Comparison of ENCODE assay signal across 23 cellular contexts in the genomic region with DNA sequence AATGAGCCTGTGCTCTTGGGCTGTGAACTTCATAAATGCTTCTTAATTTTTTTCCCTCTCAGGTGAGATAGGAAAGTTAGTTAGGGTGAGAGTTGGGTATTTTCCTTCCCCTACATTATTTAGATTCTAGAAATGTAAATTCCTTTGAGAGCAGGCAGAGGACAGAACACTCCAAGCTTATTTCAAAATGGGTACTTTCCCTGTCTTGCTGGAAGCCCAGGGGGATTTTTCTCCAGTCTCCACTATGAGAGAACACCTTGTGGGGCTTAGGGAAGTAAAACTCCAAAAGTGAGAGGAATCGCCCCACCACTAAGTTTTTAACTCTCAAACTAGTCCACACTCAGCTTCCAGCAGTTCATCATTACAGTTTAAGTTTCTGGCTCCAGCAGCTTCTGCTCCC.
A peak's percentile ranks its signal among the peaks of the same experiment; 100 is the strongest.
DNase-seq lines count a peak whose midpoint lies in the region; ATAC-seq and TF ChIP-seq lines count a peak whose summit lies in the region.
"Had no signal": no experiment of that assay in that cellular context is flagged by ENCODE, and none has a peak within 500 bp of the region (broad histone marks: within the 10 kb centered on the region; RNA-seq: fewer than 3 reads in every experiment).

No MANE protein-coding gene starts in this region.

- no peak for TF ChIP-seq CTCF in GM10266 (IDR thresholded peaks at IDR 0.05; ENCODE audit: control insufficient read depth, insufficient read depth, low read depth, missing control alignments)
- no peak for TF ChIP-seq CTCF in left lung (IDR thresholded peaks at IDR 0.05)

- intact Hi-C loops in left lung (cut with DNase I) (no loop called here), left colon (cut with DNase I, micrococcal nuclease) (loop anchor here in 1 of 2 donors (10.0 kb wide), 1 partner anchor 506 kb away; the partner anchor contains the start of gene GATA6)

- no peaks in the 10 kb centered on the region for H3K27me3 ChIP-seq in left lung
- H3K27me3 ChIP-seq: heart left ventricle had no signal

- DNase-seq in GM10266 (ENCODE audit: extremely low spot score) (peak; percentile 11), left lung (no peak), CD1c-positive myeloid dendritic cell (ENCODE audit: extremely low spot score) (no peak), left colon (no peak)
- no peak for DNase-seq in activated CD4-positive, alpha-beta T cell treated with anti-CD3 and anti-CD28 coated beads for 48 hours
- DNase-seq: activated CD4-positive, alpha-beta memory T cell treated with anti-CD3 and anti-CD28 coated beads for 36 hours; activated T-cell treated with anti-CD3 and anti-CD28 coated beads, Interleukin-2, amount 50 U/mL, for 72 hours; caudate nucleus; CD4-positive, CD25-positive, alpha-beta regulatory T cell; effector CD4-positive, alpha-beta T cell; heart left ventricle; mammary epithelial cell; MM.1S; NCI-H1930; NCI-H510A treated with DMSO at 0.1 percent for 48 hours; retina; Right ventricle myocardium superior; stimulated activated CD4-positive, alpha-beta T cell treated with anti-CD3 and anti-CD28 coated beads, Interleukin-15, amount 100 ng/mL, for 24 hours; WERI-Rb-1 had no signal

- peaks cover 0 to 4% of the 10 kb centered on the region in 2 donors for H3K9me3 ChIP-seq in left lung
- H3K9me3 ChIP-seq: HAP-1 had no signal

- no peaks in the 10 kb centered on the region for H3K36me3 ChIP-seq in left lung
- H3K36me3 ChIP-seq: HAP-1, heart left ventricle, WERI-Rb-1 had no signal

- H3K4me3 ChIP-seq in left lung, result no peak overlapping the region
- H3K4me3 ChIP-seq: HAP-1, heart left ventricle had no signal

- peak; percentile 54 for ATAC-seq in GM21717 (IDR thresholded peaks at IDR 0.05; ENCODE audit: unreplicated experiment)
- peak; percentile 35 for ATAC-seq in HG03442 (IDR thresholded peaks at IDR 0.05; ENCODE audit: unreplicated experiment)
- ATAC-seq in left lung, result peak; percentile 15
- no peak for ATAC-seq in GM18502 (IDR thresholded peaks at IDR 0.05; ENCODE audit: poor library complexity, unreplicated experiment)
- ATAC-seq in left colon, result no peak
- ATAC-seq: activated T-cell treated with anti-CD3 and anti-CD28 coated beads, Interleukin-2, amount 50 U/mL, for 72 hours; heart left ventricle had no signal

- no peak overlapping the region for H3K27ac ChIP-seq in left lung
- H3K27ac ChIP-seq: heart left ventricle, WERI-Rb-1 had no signal

- peaks cover 0 to 7% of the 10 kb centered on the region in 2 donors for H3K4me1 ChIP-seq in left lung
- H3K4me1 ChIP-seq: HAP-1, heart left ventricle had no signal

Comparison
In these comparisons a context has a peak if more than half of its experiments do, and no peak if none do; other contexts are left out.
1. ATAC-seq: peak in GM21717 (single experiment), HG03442 (single experiment) and left lung (single experiment); none in GM18502 (single experiment) and left colon (single experiment).